17 cellular contexts compared by ENCODE assay signal in genomic region chr14:104267895-104268294, GRCh38.
DNase-seq lines count a peak whose midpoint lies in the region; ATAC-seq, FAIRE-seq and TF ChIP-seq lines count a peak whose summit lies in the region.
"Had no signal": no experiment of that assay in that cellular context is flagged by ENCODE, and none has a peak within 500 bp of the region (broad histone marks: within the 10 kb centered on the region; RNA-seq: fewer than 3 reads in every experiment).

No MANE protein-coding gene starts in this region.

- H3K4me3 Mint-ChIP-seq in activated naive CD8-positive, alpha-beta T cell treated with anti-CD3 and anti-CD28 coated beads, Interleukin-2, amount 10 ng/mL, durations not matched to agents 7 days and 5 days, result peak overlapping the region; percentile 25
- H3K4me3 Mint-ChIP-seq in activated naive CD8-positive, alpha-beta T cell treated with anti-CD3 and anti-CD28 coated beads for 36 hours, result no peak overlapping the region
- H3K4me3 Mint-ChIP-seq in activated T-helper 17 cell treated with anti-CD3 and anti-CD28 coated beads, Interleukin-2, amount 50 U/mL, for 72 hours, result peak overlapping the region; percentile 42
- H3K4me3 Mint-ChIP-seq: activated CD8-positive, alpha-beta T cell treated with anti-CD3 and anti-CD28 coated beads for 36 hours had no signal

- H3K27ac ChIP-seq in kidney (ENCODE audit: low read depth in 2 of 2, low read length in 2 of 2) (no peak overlapping the region), suprapubic skin (no peak overlapping the region)
- H3K27ac ChIP-seq: uterus had no signal

- POLR2A ChIA-PET in activated naive CD8-positive, alpha-beta T cell treated with anti-CD3 and anti-CD28 coated beads, Interleukin-2, amount 10 ng/mL, durations not matched to agents 7 days and 5 days (lab: Charles Lee), result no interaction called here

- no peaks in the 10 kb centered on the region for H3K4me1 ChIP-seq in kidney (ENCODE audit: control insufficient read depth in 1 of 2, insufficient read depth in 1 of 2, low read depth in 1 of 2, low read length in 2 of 2)
- H3K4me1 ChIP-seq in suprapubic skin, result no peaks in the 10 kb centered on the region

- H3K36me3 ChIP-seq in kidney (ENCODE audit: control insufficient read depth in 1 of 2, insufficient read depth in 2 of 2, low read length in 2 of 2) (no peaks in the 10 kb centered on the region), suprapubic skin (no peaks in the 10 kb centered on the region)
- H3K36me3 ChIP-seq: uterus had no signal

- H3K4me1 Mint-ChIP-seq in activated naive CD8-positive, alpha-beta T cell treated with anti-CD3 and anti-CD28 coated beads, Interleukin-2, amount 10 ng/mL, durations not matched to agents 7 days and 5 days, result peaks cover 3% of the 10 kb centered on the region
- H3K4me1 Mint-ChIP-seq in activated naive CD8-positive, alpha-beta T cell treated with anti-CD3 and anti-CD28 coated beads for 36 hours, result no peaks in the 10 kb centered on the region
- no peaks in the 10 kb centered on the region for H3K4me1 Mint-ChIP-seq in activated T-helper 17 cell treated with anti-CD3 and anti-CD28 coated beads, Interleukin-2, amount 50 U/mL, for 72 hours

- no peaks in the 10 kb centered on the region for H3K9me3 ChIP-seq in kidney (ENCODE audit: control insufficient read depth in 1 of 2, low read length in 2 of 2)
- H3K9me3 ChIP-seq in suprapubic skin, result no peaks in the 10 kb centered on the region
- H3K9me3 ChIP-seq: uterus had no signal

- peak overlapping the region; percentile 58 for H3K27ac Mint-ChIP-seq in activated naive CD8-positive, alpha-beta T cell treated with anti-CD3 and anti-CD28 coated beads, Interleukin-2, amount 10 ng/mL, durations not matched to agents 7 days and 5 days
- no peak overlapping the region for H3K27ac Mint-ChIP-seq in activated naive CD8-positive, alpha-beta T cell treated with anti-CD3 and anti-CD28 coated beads for 36 hours
- H3K27ac Mint-ChIP-seq in activated T-helper 17 cell treated with anti-CD3 and anti-CD28 coated beads, Interleukin-2, amount 50 U/mL, for 72 hours, result no peak overlapping the region
- H3K27ac Mint-ChIP-seq: activated CD8-positive, alpha-beta T cell treated with anti-CD3 and anti-CD28 coated beads for 36 hours had no signal

- peak; percentile 28 for DNase-seq in activated naive CD8-positive, alpha-beta T cell treated with anti-CD3 and anti-CD28 coated beads, Interleukin-2, amount 10 ng/mL, durations not matched to agents 7 days and 5 days
- no peak for DNase-seq in activated naive CD8-positive, alpha-beta T cell treated with anti-CD3 and anti-CD28 coated beads for 36 hours
- DNase-seq in kidney (peak; percentile 59), suprapubic skin (ENCODE audit: low spot score in 2 of 2) (no peak)
- DNase-seq: ACHN; activated CD8-positive, alpha-beta T cell treated with anti-CD3 and anti-CD28 coated beads for 36 hours; COR-L47; effector memory CD4-positive, alpha-beta T cell; HCEC 1CT; mesenchymal stem cell; NCI-H1694 treated with DMSO at 0.1 percent for 48 hours; NCI-H510A had no signal

- TF ChIP-seq POLR2A in suprapubic skin (IDR thresholded peaks at IDR 0.05), result no peak

- 71% methylated on average over 18 of the region's 18 CpGs for WGBS in suprapubic skin

- H3K27me3 ChIP-seq in suprapubic skin, result peaks cover 3% of the 10 kb centered on the region
- H3K27me3 ChIP-seq: uterus had no signal

- no peaks in the 10 kb centered on the region for H3K9me3 Mint-ChIP-seq in activated naive CD8-positive, alpha-beta T cell treated with anti-CD3 and anti-CD28 coated beads, Interleukin-2, amount 10 ng/mL, durations not matched to agents 7 days and 5 days
- no peaks in the 10 kb centered on the region for H3K9me3 Mint-ChIP-seq in activated naive CD8-positive, alpha-beta T cell treated with anti-CD3 and anti-CD28 coated beads for 36 hours
- no peaks in the 10 kb centered on the region for H3K9me3 Mint-ChIP-seq in activated T-helper 17 cell treated with anti-CD3 and anti-CD28 coated beads, Interleukin-2, amount 50 U/mL, for 72 hours
- H3K9me3 Mint-ChIP-seq: activated CD8-positive, alpha-beta T cell treated with anti-CD3 and anti-CD28 coated beads for 36 hours had no signal

- no peak overlapping the region for H3K9ac ChIP-seq in kidney (ENCODE audit: low read length in 2 of 2)

- no peak overlapping the region for H3K4me3 ChIP-seq in kidney (ENCODE audit: low read length in 2 of 2)
- peak overlapping the region; percentile 7 for H3K4me3 ChIP-seq in suprapubic skin
- H3K4me3 ChIP-seq: uterus had no signal

- no peak for TF ChIP-seq CTCF in kidney (IDR thresholded peaks at IDR 0.05; ENCODE audit: borderline replicate concordance, extremely low read depth, insufficient read depth)
- no peak for TF ChIP-seq CTCF in suprapubic skin (IDR thresholded peaks at IDR 0.05)

- H3K27me3 Mint-ChIP-seq in activated naive CD8-positive, alpha-beta T cell treated with anti-CD3 and anti-CD28 coated beads, Interleukin-2, amount 10 ng/mL, durations not matched to agents 7 days and 5 days, result peaks cover 4% of the 10 kb centered on the region
- H3K27me3 Mint-ChIP-seq in activated naive CD8-positive, alpha-beta T cell treated with anti-CD3 and anti-CD28 coated beads for 36 hours, result no peaks in the 10 kb centered on the region
- no peaks in the 10 kb centered on the region for H3K27me3 Mint-ChIP-seq in activated T-helper 17 cell treated with anti-CD3 and anti-CD28 coated beads, Interleukin-2, amount 50 U/mL, for 72 hours
- H3K27me3 Mint-ChIP-seq: activated CD8-positive, alpha-beta T cell treated with anti-CD3 and anti-CD28 coated beads for 36 hours had no signal

- intact Hi-C loops in kidney (cut with DNase I), result no loop called here

- TF ChIP-seq EP300 in suprapubic skin (IDR thresholded peaks at IDR 0.05), result no peak

- FAIRE-seq in kidney (lab: Jason Lieb, UNC), result no peak

- ATAC-seq in activated naive CD8-positive, alpha-beta T cell treated with anti-CD3 and anti-CD28 coated beads, Interleukin-2, amount 10 ng/mL, durations not matched to agents 7 days and 5 days (ENCODE audit: low read depth), result no peak
- ATAC-seq in activated T-helper 17 cell treated with anti-CD3 and anti-CD28 coated beads, Interleukin-2, amount 50 U/mL, for 72 hours (replicated peaks), result no peak
- ATAC-seq in HG03045 (IDR thresholded peaks at IDR 0.05; ENCODE audit: unreplicated experiment) (no peak), GM21825 (IDR thresholded peaks at IDR 0.05; ENCODE audit: unreplicated experiment) (no peak), GM18861 (IDR thresholded peaks at IDR 0.05; ENCODE audit: unreplicated experiment) (no peak)
- ATAC-seq: activated CD8-positive, alpha-beta T cell treated with anti-CD3 and anti-CD28 coated beads for 36 hours had no signal

- H3K36me3 Mint-ChIP-seq in activated naive CD8-positive, alpha-beta T cell treated with anti-CD3 and anti-CD28 coated beads, Interleukin-2, amount 10 ng/mL, durations not matched to agents 7 days and 5 days, result no peaks in the 10 kb centered on the region
- H3K36me3 Mint-ChIP-seq in activated naive CD8-positive, alpha-beta T cell treated with anti-CD3 and anti-CD28 coated beads for 36 hours, result no peaks in the 10 kb centered on the region
- no peaks in the 10 kb centered on the region for H3K36me3 Mint-ChIP-seq in activated T-helper 17 cell treated with anti-CD3 and anti-CD28 coated beads, Interleukin-2, amount 50 U/mL, for 72 hours (ENCODE audit: low read depth)

Comparison
In these comparisons a context has a peak if more than half of its experiments do, and no peak if none do; other contexts are left out.
1. DNase-seq: peak in activated naive CD8-positive, alpha-beta T cell treated with anti-CD3 and anti-CD28 coated beads, Interleukin-2, amount 10 ng/mL, durations not matched to agents 7 days and 5 days (single experiment) and kidney (single experiment); none in activated naive CD8-positive, alpha-beta T cell treated with anti-CD3 and anti-CD28 coated beads for 36 hours (single experiment) and suprapubic skin (0 of 2).